ENCODE assay signal across 20 cellular contexts in genomic region chr6:136230219-136230980, GRCh38. TPM values are rescaled to one million over a fixed set of nuclear protein-coding genes. Genes with fewer than 3 reads are reported as not detected.
DNase-seq lines count a peak whose midpoint lies in the region; ATAC-seq and TF ChIP-seq lines count a peak whose summit lies in the region.
"Had no signal": no experiment of that assay in that cellular context is flagged by ENCODE, and none has a peak within 500 bp of the region (broad histone marks: within the 10 kb centered on the region; RNA-seq: fewer than 3 reads in every experiment).

No MANE protein-coding gene starts in this region.

- CTCF ChIA-PET in WTC11 (lab: Charles Lee): no interaction called here

- no peak overlapping the region for H3K4me3 ChIP-seq in adipocyte (ENCODE audit: low read length)
- no peak overlapping the region for H3K4me3 ChIP-seq in HAP-1
- H3K4me3 ChIP-seq: psoas muscle, thyroid gland had no signal

- DNase-seq in AG20443 (ENCODE audit: low spot score) (peak; percentile 66), GM03348 (ENCODE audit: low spot score) (peak; percentile 33), adipocyte (ENCODE audit: low read depth) (peak; percentile 38), kidney tubule cell (ENCODE audit: low spot score) (peak; percentile 15), HAP-1 (ENCODE audit: low spot score in 2 of 2) (no peak), omental fat pad (ENCODE audit: low spot score) (no peak), WTC11 (ENCODE audit: low spot score) (no peak), NCI-H187 (lab: John Stamatoyannopoulos, UW) (no peak)
- DNase-seq: amygdala; central memory CD4-positive, alpha-beta T cell; glutamatergic neuron; H7; NCI-H1092 treated with DMSO at 0.1 percent for 48 hours; NCI-H526 treated with DMSO at 0.1 percent for 48 hours; psoas muscle; small intestine; stimulated activated naive CD8-positive, alpha-beta T cell treated with anti-CD3 and anti-CD28 coated beads, Interleukin-15, Interleukin-2, amounts not matched to agents 100 U/mL and 50 U/mL, for 24 hours; thyroid gland had no signal

- no peaks in the 10 kb centered on the region for H3K27me3 ChIP-seq in adipocyte (replicated peaks; ENCODE audit: control insufficient read depth, insufficient read depth, low read length)
- no peaks in the 10 kb centered on the region for H3K27me3 ChIP-seq in HAP-1 (ENCODE audit: low read depth)
- H3K27me3 ChIP-seq: thyroid gland had no signal

- H3K36me3 Mint-ChIP-seq in WTC11: peaks cover 13% of the 10 kb centered on the region
- H3K36me3 Mint-ChIP-seq: mesothelial cell of epicardium had no signal

- in situ Hi-C loops in HAP-1 (cut with MboI; ENCODE audit: low sequenced_read_pairs): no loop called here

- H3K27ac Mint-ChIP-seq in WTC11: no peak overlapping the region
- H3K27ac Mint-ChIP-seq: mesothelial cell of epicardium had no signal

- POLR2A ChIA-PET in WTC11 (lab: Charles Lee): no interaction called here

- H3K9me3 ChIP-seq in adipocyte (ENCODE audit: control insufficient read depth, low read length): no peaks in the 10 kb centered on the region
- H3K9me3 ChIP-seq in HAP-1: no peaks in the 10 kb centered on the region
- H3K9me3 ChIP-seq: psoas muscle, thyroid gland had no signal

- TF ChIP-seq CTCF in omental fat pad (IDR thresholded peaks at IDR 0.05) (no peak), WTC11 (IDR thresholded peaks at IDR 0.05) (no peak)

- no peak overlapping the region for H3K9ac ChIP-seq in adipocyte (ENCODE audit: low read length)

- H3K36me3 ChIP-seq in adipocyte (ENCODE audit: control insufficient read depth, insufficient read depth, low read length, severe bottlenecking) (no peaks in the 10 kb centered on the region), HAP-1 (replicated peaks) (peaks cover 3% of the 10 kb centered on the region; the same call in 1 of the 2 replicates)
- H3K36me3 ChIP-seq: thyroid gland had no signal

- H3K4me3 Mint-ChIP-seq in WTC11: no peak overlapping the region
- H3K4me3 Mint-ChIP-seq: mesothelial cell of epicardium had no signal

- no peaks in the 10 kb centered on the region for H3K27me3 Mint-ChIP-seq in WTC11 (ENCODE audit: low read depth)

- peaks cover 11% of the 10 kb centered on the region for H3K4me1 ChIP-seq in adipocyte (ENCODE audit: control insufficient read depth, insufficient read depth, low read length)
- H3K4me1 ChIP-seq in HAP-1: 0 out of 2 replicates have a peak, but pooled peaks cover 2% of the 10 kb centered on the region

- no peak for ATAC-seq in omental fat pad (ENCODE audit: low FRiP score)
- no peak for ATAC-seq in WTC11
- ATAC-seq: left lobe of liver; psoas muscle; stimulated activated naive CD8-positive, alpha-beta T cell treated with anti-CD3 and anti-CD28 coated beads, Interleukin-15, Interleukin-2, amounts not matched to agents 100 U/mL and 50 U/mL, for 24 hours had no signal

- no peaks in the 10 kb centered on the region for H3K4me1 Mint-ChIP-seq in WTC11

- H3K9me3 Mint-ChIP-seq in WTC11: no peaks in the 10 kb centered on the region
- H3K9me3 Mint-ChIP-seq: mesothelial cell of epicardium had no signal

TF ChIP-seq in WTC11, 78 proteins besides CTCF, POLR2A, EP300 and RAD21:
- TF ChIP-seq NR2C2 (CRISPR knock-in tag; IDR thresholded peaks at IDR 0.05): no peak

RNA-seq across cellular contexts. Expression of gene MTFR2, which starts 19.7 kb away (rescaled TPM):
- 1 to 10 TPM in 2 of 4 donors, under 1 TPM in 1, not detected in 1; 0.63 to 4.2 (median 2.5) TPM for total RNA-seq in omental fat pad
- total RNA-seq in WTC11 (2021): 8.2 to 8.5 TPM (median 8.5 TPM) in 3 replicates
- total RNA-seq: left lobe of liver had no signal

RNA-seq across cellular contexts. Expression of gene BCLAF1, which starts 59.2 kb away (rescaled TPM):
- total RNA-seq in omental fat pad (100 to 1,000 TPM in 3 of 4 donors, 10 to 100 TPM in 1; 95.2 to 168 (median 148) TPM), WTC11 (2021) (147 to 184 TPM (median 162 TPM) in 3 replicates)

Comparison
In these comparisons a context has a peak if more than half of its experiments do, and no peak if none do; other contexts are left out.
1. DNase-seq: peak in AG20443 (single experiment), GM03348 (single experiment), adipocyte (single experiment) and kidney tubule cell (single experiment); none in HAP-1 (0 of 2), omental fat pad (single experiment), WTC11 (single experiment) and NCI-H187 (0 of 2).